Comparison of ENCODE assay signal across 1 cellular context in genomic region chr12:50079771-50080170, GRCh38.
TF ChIP-seq lines count a peak whose summit lies in the region.

No MANE protein-coding gene starts in this region.

TF ChIP-seq in HepG2, 621 proteins besides CTCF, POLR2A, EP300 and RAD21:
- TF ChIP-seq, protein P1, sequence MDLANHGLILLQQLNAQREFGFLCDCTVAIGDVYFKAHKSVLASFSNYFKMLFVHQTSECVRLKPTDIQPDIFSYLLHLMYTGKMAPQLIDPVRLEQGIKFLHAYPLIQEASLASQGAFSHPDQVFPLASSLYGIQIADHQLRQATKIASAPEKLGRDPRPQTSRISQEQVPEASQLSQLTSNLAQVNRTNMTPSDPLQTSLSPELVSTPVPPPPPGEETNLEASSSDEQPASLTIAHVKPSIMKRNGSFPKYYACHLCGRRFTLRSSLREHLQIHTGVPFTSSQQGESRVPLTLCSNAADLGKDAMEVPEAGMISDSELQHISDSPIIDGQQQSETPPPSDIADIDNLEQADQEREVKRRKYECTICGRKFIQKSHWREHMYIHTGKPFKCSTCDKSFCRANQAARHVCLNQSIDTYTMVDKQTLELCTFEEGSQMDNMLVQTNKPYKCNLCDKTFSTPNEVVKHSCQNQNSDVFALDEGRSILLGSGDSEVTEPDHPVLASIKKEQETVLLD (CRISPR knock-in tag; IDR thresholded peaks at IDR 0.05; ENCODE audit: low read depth): no peak
- TF ChIP-seq FOXK2 (IDR thresholded peaks at IDR 0.05) (no peak), BRCA1 (CRISPR knock-in tag; IDR thresholded peaks at IDR 0.05) (no peak), MIER2 (CRISPR knock-in tag; IDR thresholded peaks at IDR 0.05) (peak; percentile 83), HBP1 (CRISPR knock-in tag; IDR thresholded peaks at IDR 0.05; ENCODE audit: low read depth) (no peak), ZNF850 (CRISPR knock-in tag; conservative IDR thresholded peaks at IDR 0.05) (no peak), ZFP37 (CRISPR knock-in tag; IDR thresholded peaks at IDR 0.05; ENCODE audit: borderline replicate concordance) (no peak), TMF1 (CRISPR knock-in tag; IDR thresholded peaks at IDR 0.05; ENCODE audit: low read depth) (no peak), SIX1 (CRISPR knock-in tag; IDR thresholded peaks at IDR 0.05; ENCODE audit: borderline replicate concordance) (no peak), RARA (CRISPR knock-in tag; IDR thresholded peaks at IDR 0.05) (0 out of 2 replicates have a peak, but pooled peaks have one; percentile 23), DNMT3B (CRISPR knock-in tag; conservative IDR thresholded peaks at IDR 0.05) (no peak), MED8 (CRISPR knock-in tag; IDR thresholded peaks at IDR 0.05; ENCODE audit: insufficient replicate concordance) (no peak), SSRP1 (CRISPR knock-in tag; IDR thresholded peaks at IDR 0.05) (no peak), RBAK (CRISPR knock-in tag; IDR thresholded peaks at IDR 0.05) (no peak), AGO1 (IDR thresholded peaks at IDR 0.05; ENCODE audit: low read depth, low read length, poor library complexity, severe bottlenecking) (no peak)
- TF ChIP-seq, protein P2, sequence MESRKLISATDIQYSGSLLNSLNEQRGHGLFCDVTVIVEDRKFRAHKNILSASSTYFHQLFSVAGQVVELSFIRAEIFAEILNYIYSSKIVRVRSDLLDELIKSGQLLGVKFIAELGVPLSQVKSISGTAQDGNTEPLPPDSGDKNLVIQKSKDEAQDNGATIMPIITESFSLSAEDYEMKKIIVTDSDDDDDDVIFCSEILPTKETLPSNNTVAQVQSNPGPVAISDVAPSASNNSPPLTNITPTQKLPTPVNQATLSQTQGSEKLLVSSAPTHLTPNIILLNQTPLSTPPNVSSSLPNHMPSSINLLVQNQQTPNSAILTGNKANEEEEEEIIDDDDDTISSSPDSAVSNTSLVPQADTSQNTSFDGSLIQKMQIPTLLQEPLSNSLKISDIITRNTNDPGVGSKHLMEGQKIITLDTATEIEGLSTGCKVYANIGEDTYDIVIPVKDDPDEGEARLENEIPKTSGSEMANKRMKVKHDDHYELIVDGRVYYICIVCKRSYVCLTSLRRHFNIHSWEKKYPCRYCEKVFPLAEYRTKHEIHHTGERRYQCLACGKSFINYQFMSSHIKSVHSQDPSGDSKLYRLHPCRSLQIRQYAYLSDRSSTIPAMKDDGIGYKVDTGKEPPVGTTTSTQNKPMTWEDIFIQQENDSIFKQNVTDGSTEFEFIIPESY (CRISPR knock-in tag; IDR thresholded peaks at IDR 0.05): peak; percentile 32; the same call in 1 of the 2 replicates
- TF ChIP-seq, protein P3, sequence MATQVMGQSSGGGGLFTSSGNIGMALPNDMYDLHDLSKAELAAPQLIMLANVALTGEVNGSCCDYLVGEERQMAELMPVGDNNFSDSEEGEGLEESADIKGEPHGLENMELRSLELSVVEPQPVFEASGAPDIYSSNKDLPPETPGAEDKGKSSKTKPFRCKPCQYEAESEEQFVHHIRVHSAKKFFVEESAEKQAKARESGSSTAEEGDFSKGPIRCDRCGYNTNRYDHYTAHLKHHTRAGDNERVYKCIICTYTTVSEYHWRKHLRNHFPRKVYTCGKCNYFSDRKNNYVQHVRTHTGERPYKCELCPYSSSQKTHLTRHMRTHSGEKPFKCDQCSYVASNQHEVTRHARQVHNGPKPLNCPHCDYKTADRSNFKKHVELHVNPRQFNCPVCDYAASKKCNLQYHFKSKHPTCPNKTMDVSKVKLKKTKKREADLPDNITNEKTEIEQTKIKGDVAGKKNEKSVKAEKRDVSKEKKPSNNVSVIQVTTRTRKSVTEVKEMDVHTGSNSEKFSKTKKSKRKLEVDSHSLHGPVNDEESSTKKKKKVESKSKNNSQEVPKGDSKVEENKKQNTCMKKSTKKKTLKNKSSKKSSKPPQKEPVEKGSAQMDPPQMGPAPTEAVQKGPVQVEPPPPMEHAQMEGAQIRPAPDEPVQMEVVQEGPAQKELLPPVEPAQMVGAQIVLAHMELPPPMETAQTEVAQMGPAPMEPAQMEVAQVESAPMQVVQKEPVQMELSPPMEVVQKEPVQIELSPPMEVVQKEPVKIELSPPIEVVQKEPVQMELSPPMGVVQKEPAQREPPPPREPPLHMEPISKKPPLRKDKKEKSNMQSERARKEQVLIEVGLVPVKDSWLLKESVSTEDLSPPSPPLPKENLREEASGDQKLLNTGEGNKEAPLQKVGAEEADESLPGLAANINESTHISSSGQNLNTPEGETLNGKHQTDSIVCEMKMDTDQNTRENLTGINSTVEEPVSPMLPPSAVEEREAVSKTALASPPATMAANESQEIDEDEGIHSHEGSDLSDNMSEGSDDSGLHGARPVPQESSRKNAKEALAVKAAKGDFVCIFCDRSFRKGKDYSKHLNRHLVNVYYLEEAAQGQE (IDR thresholded peaks at IDR 0.05; ENCODE audit: borderline replicate concordance in 1 of 2, low read depth in 1 of 2, low read length in 2 of 2): peak; percentile 45 to 88
